8 cellular contexts compared by ENCODE assay signal in genomic region chr13:46553521-46553885, GRCh38. TPM values are rescaled to one million over a fixed set of nuclear protein-coding genes. Genes with fewer than 3 reads are reported as not detected.
A peak's percentile ranks its signal among the peaks of the same experiment; 100 is the strongest.
DNase-seq lines count a peak whose midpoint lies in the region; ATAC-seq and TF ChIP-seq lines count a peak whose summit lies in the region.

No MANE protein-coding gene starts in this region.

- H3K4me3 Mint-ChIP-seq in Calu3 (ENCODE audit: low read depth, unreplicated experiment) = peak overlapping the region; percentile 84
- peak overlapping the region; percentile 85 for H3K4me3 Mint-ChIP-seq in activated T-helper 17 cell treated with anti-CD3 and anti-CD28 coated beads, Interleukin-2, amount 50 U/mL, for 72 hours

- no peaks in the 10 kb centered on the region for H3K9me3 Mint-ChIP-seq in Calu3 (ENCODE audit: low read depth, unreplicated experiment)
- no peaks in the 10 kb centered on the region for H3K9me3 Mint-ChIP-seq in activated T-helper 17 cell treated with anti-CD3 and anti-CD28 coated beads, Interleukin-2, amount 50 U/mL, for 72 hours

- H3K27ac ChIP-seq in left ventricle myocardium inferior (replicated peaks) (peak overlapping the region; percentile 96), skeletal muscle tissue (ENCODE audit: low read depth, low read length) (peak overlapping the region; percentile 84)

- H3K36me3 ChIP-seq in left ventricle myocardium inferior (no peaks in the 10 kb centered on the region), skeletal muscle tissue (ENCODE audit: control insufficient read depth in 3 of 3, insufficient read depth in 3 of 3, low read length in 3 of 3) (no peaks in the 10 kb centered on the region)

- DNase-seq in Calu3 (peak; percentile 6), left ventricle myocardium inferior (no peak), OCI-M2 (lab: John Stamatoyannopoulos, UW; ENCODE audit: unreplicated experiment) (no peak), NCI-H526 treated with DMSO at 0.1 percent for 48 hours (lab: John Stamatoyannopoulos, UW) (no peak), A172 (ENCODE audit: low spot score) (no peak)

- H3K9ac ChIP-seq in skeletal muscle tissue (ENCODE audit: low read depth in 1 of 3, low read length in 3 of 3) = peak overlapping the region; percentile 85 to 89 (median 85)

- no peak overlapping the region for H3K27ac Mint-ChIP-seq in Calu3 (ENCODE audit: unreplicated experiment)
- peak overlapping the region; percentile 84 for H3K27ac Mint-ChIP-seq in activated T-helper 17 cell treated with anti-CD3 and anti-CD28 coated beads, Interleukin-2, amount 50 U/mL, for 72 hours

- no TSS peak for BruUV-seq in Calu3 (replicated peaks; lab: Mats Ljungman, UMichigan)

- H3K27me3 ChIP-seq in left ventricle myocardium inferior (ENCODE audit: low read depth) = no peaks in the 10 kb centered on the region
- no peaks in the 10 kb centered on the region for H3K27me3 ChIP-seq in skeletal muscle tissue (ENCODE audit: control insufficient read depth in 3 of 3, insufficient read depth in 3 of 3, low read length in 3 of 3)

- peaks cover 30% of the 10 kb centered on the region for H3K36me3 Mint-ChIP-seq in Calu3 (ENCODE audit: insufficient read depth, unreplicated experiment)
- H3K36me3 Mint-ChIP-seq in activated T-helper 17 cell treated with anti-CD3 and anti-CD28 coated beads, Interleukin-2, amount 50 U/mL, for 72 hours (ENCODE audit: low read depth) = no peaks in the 10 kb centered on the region

- H3K4me3 ChIP-seq in left ventricle myocardium inferior (peak overlapping the region; percentile 98), skeletal muscle tissue (ENCODE audit: low read length in 3 of 3) (peak overlapping the region; percentile 85 to 91 (median 87))

- peak; percentile 5 for ATAC-seq in HG02852 (IDR thresholded peaks at IDR 0.05; ENCODE audit: unreplicated experiment)
- ATAC-seq in activated T-helper 17 cell treated with anti-CD3 and anti-CD28 coated beads, Interleukin-2, amount 50 U/mL, for 72 hours (replicated peaks) = peak; percentile 10

- intact Hi-C loops in Calu3 (cut with micrococcal nuclease; ENCODE audit: unreplicated experiment) = loop anchor here (2.0 to 5.0 kb wide), 3 partner anchors 49 to 114 kb away; no protein-coding TSS in a partner anchor
- intact Hi-C loops in left ventricle myocardium inferior (cut with micrococcal nuclease) = loop anchor here (5.0 to 10.0 kb wide), 5 partner anchors 51 to 169 kb away; no protein-coding TSS in a partner anchor

- peaks cover 55% of the 10 kb centered on the region for H3K4me1 ChIP-seq in left ventricle myocardium inferior
- H3K4me1 ChIP-seq in skeletal muscle tissue (ENCODE audit: control insufficient read depth in 3 of 3, insufficient read depth in 3 of 3, low read length in 3 of 3) = peaks cover 17 to 20% (median 20%) of the 10 kb centered on the region in 3 donors

- no peaks in the 10 kb centered on the region for H3K4me1 Mint-ChIP-seq in Calu3 (ENCODE audit: low read depth, unreplicated experiment)
- peaks cover 30% of the 10 kb centered on the region for H3K4me1 Mint-ChIP-seq in activated T-helper 17 cell treated with anti-CD3 and anti-CD28 coated beads, Interleukin-2, amount 50 U/mL, for 72 hours

- CTCF ChIA-PET in Calu3 (lab: Charles Lee) = interaction anchor here (1.0 kb wide), 1 partner anchor 135 kb away, joined by 3 read pairs; no protein-coding TSS in a partner anchor

- H3K9me3 ChIP-seq in left ventricle myocardium inferior (replicated peaks) = no peaks in the 10 kb centered on the region
- no peaks in the 10 kb centered on the region for H3K9me3 ChIP-seq in skeletal muscle tissue (ENCODE audit: control insufficient read depth in 3 of 3, low read length in 3 of 3)

- TF ChIP-seq CTCF in Calu3 (IDR thresholded peaks at IDR 0.05; ENCODE audit: unreplicated experiment) (no peak), left ventricle myocardium inferior (IDR thresholded peaks at IDR 0.05; ENCODE audit: borderline replicate concordance) (no peak)

- H3K27me3 Mint-ChIP-seq in Calu3 (ENCODE audit: unreplicated experiment) = no peaks in the 10 kb centered on the region
- peaks cover 7% of the 10 kb centered on the region for H3K27me3 Mint-ChIP-seq in activated T-helper 17 cell treated with anti-CD3 and anti-CD28 coated beads, Interleukin-2, amount 50 U/mL, for 72 hours

RNA-seq across cellular contexts. Expression of gene LRCH1, which starts 0.5 kb away (rescaled TPM):
- 11.4 and 11.7 TPM in 2 replicates for total RNA-seq in Calu3 (2022)
- 10 to 100 TPM; 14.7 to 15.3 TPM for total RNA-seq in activated T-helper 17 cell treated with anti-CD3 and anti-CD28 coated beads, Interleukin-2, amount 50 U/mL, for 72 hours
- total RNA-seq in left ventricle myocardium inferior = 13.1 TPM
- total RNA-seq in skeletal muscle tissue = 17.7 TPM
- total RNA-seq in A172 (2014; rRNA removed; shearing (Covaris generic)) = 4.9 and 5.0 TPM in 2 replicates
